In the genomic region with DNA sequence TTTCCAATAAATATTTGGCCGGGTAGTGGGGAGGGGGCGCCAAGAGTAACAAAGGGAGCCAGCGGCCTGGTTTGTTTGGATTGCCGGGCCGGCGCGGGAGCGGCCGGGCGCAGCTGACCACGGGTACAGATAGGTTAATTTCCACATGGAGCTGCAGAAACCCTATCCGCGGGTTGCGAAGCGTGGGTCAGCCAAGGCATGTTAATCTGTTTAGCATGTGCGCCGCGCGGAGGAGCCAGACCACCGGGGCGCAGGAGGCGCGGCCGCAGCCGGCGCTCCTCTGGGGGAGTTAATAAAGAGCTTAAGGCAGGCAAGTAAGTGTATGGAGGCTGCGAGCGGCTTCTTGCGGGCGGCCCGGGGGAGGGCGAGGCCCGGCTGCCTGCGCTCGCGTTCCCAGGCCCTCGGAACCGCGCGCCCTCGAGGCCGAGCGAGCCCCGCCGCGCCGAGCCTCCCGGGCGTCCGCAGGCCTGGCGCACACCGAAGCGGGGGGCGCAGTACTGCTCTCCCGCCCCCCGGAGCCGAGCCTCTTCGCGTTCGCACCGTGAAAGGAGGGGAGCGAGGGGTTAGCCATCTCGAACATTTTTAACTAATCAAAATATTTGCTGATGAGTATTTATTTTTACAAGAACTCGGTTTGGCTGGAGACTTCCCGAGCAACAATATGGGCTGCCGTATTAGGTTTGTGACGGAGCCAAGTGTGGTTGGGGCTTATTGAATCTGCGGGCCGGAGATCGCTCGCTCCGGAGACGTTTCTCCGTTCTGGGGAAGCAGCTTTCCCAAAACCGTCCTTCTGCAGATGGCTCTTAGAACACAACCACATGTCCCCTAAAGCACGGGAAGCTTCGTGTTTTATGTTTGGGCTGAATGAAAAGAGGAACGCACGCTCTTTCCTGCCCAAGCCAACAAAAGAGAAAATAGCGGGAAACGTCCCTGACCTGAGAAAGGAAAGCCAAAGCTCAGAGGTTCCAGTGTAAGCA, we compare ENCODE assay signal across 11 cellular contexts. TPM values are rescaled to one million over a fixed set of nuclear protein-coding genes. Genes with fewer than 3 reads are reported as not detected.
A peak's percentile ranks its signal among the peaks of the same experiment; 100 is the strongest.
DNase-seq lines count a peak whose midpoint lies in the region; ATAC-seq, FAIRE-seq and TF ChIP-seq lines count a peak whose summit lies in the region.
"Had no signal": no experiment of that assay in that cellular context is flagged by ENCODE, and none has a peak within 500 bp of the region (broad histone marks: within the 10 kb centered on the region; RNA-seq: fewer than 3 reads in every experiment).

No MANE protein-coding gene starts in this region.

- peaks cover 100% of the 10 kb centered on the region for H3K27me3 ChIP-seq in neural progenitor cell
- peaks cover 100% of the 10 kb centered on the region for H3K27me3 ChIP-seq in transverse colon

- peaks cover 0 to 8% (median 5%) of the 10 kb centered on the region in 3 donors for H3K4me1 Mint-ChIP-seq in IgD-negative memory B cell
- H3K4me1 Mint-ChIP-seq in neural progenitor cell = peaks cover 22% of the 10 kb centered on the region

- H3K9me3 ChIP-seq in neural progenitor cell (ENCODE audit: low read depth) (no peaks in the 10 kb centered on the region), transverse colon (no peaks in the 10 kb centered on the region)
- H3K9me3 ChIP-seq: upper lobe of left lung had no signal

- H3K9me3 Mint-ChIP-seq in IgD-negative memory B cell = peaks cover 5 to 9% (median 5%) of the 10 kb centered on the region in 3 donors
- H3K9me3 Mint-ChIP-seq in neural progenitor cell = peaks cover 12% of the 10 kb centered on the region

- peak; percentile 15 for ATAC-seq in esophagus mucosa

- H3K9ac ChIP-seq in neural progenitor cell = no peak overlapping the region

- H2AFZ ChIP-seq in neural progenitor cell (replicated peaks) = peak overlapping the region; percentile 84

- H3K36me3 ChIP-seq in neural progenitor cell (no peaks in the 10 kb centered on the region), transverse colon (no peaks in the 10 kb centered on the region)
- H3K36me3 ChIP-seq: upper lobe of left lung had no signal

- peak overlapping the region; percentile 41 for H3K4me3 ChIP-seq in neural progenitor cell
- H3K4me3 ChIP-seq in transverse colon = peak overlapping the region in 2 of 4 donors; percentile 12 to 23
- H3K4me3 ChIP-seq: lung had no signal

- H4K20me1 ChIP-seq in neural progenitor cell (ENCODE audit: low read depth) = no peaks in the 10 kb centered on the region

- H3K36me3 Mint-ChIP-seq in IgD-negative memory B cell = no peaks in the 10 kb centered on the region
- H3K36me3 Mint-ChIP-seq in neural progenitor cell = no peaks in the 10 kb centered on the region

- H3K27ac Mint-ChIP-seq in IgD-negative memory B cell (peak overlapping the region in 2 of 3 donors; percentile 54 to 68), neural progenitor cell (no peak overlapping the region)

- H3K4me2 ChIP-seq in neural progenitor cell = peak overlapping the region; percentile 81

- H3K27ac ChIP-seq in neural progenitor cell (no peak overlapping the region), transverse colon (no peak overlapping the region)
- H3K27ac ChIP-seq: upper lobe of left lung had no signal

- DNase-seq in AG20443 (ENCODE audit: low spot score) = peak; percentile 79
- peak; percentile 88 for DNase-seq in neural progenitor cell (ENCODE audit: low spot score)
- DNase-seq in transverse colon = no peak
- no peak for DNase-seq in NK-92 (lab: John Stamatoyannopoulos, UW; ENCODE audit: unreplicated experiment)
- no peak for DNase-seq in urothelium cell line (ENCODE audit: low spot score)
- no peak for DNase-seq in T-helper 2 cell
- DNase-seq: activated CD4-positive, alpha-beta T cell treated with anti-CD3 and anti-CD28 coated beads, Interleukin-2, amount 50 U/mL, for 1 hour had no signal

- H3K4me3 Mint-ChIP-seq in IgD-negative memory B cell (peak overlapping the region in 3 of 4 donors; percentile 26 to 71 (median 66)), neural progenitor cell (peak overlapping the region; percentile 84)

- H3K27me3 Mint-ChIP-seq in IgD-negative memory B cell (peaks cover 82% of the 10 kb centered on the region), neural progenitor cell (ENCODE audit: insufficient read depth, low read depth) (peaks cover 58% of the 10 kb centered on the region)

- H3K79me2 ChIP-seq in neural progenitor cell (ENCODE audit: low read depth) = no peaks in the 10 kb centered on the region

- intact Hi-C loops in transverse colon (cut with DNase I; ENCODE audit: low total_unique reads) = no loop called here

- in situ Hi-C loops in transverse colon (cut with MboI; ENCODE audit: low pct_ligation_motif_present in 1 of 4, low pct_unique_long_range_greater_than_20kb in 1 of 4, low sequenced_read_pairs in 3 of 4) = no loop called here

- H3K4me1 ChIP-seq in neural progenitor cell = peaks cover 8% of the 10 kb centered on the region
- peaks cover 0 to 14% (median 11%) of the 10 kb centered on the region in 4 donors for H3K4me1 ChIP-seq in transverse colon

- TF ChIP-seq CTCF in neural progenitor cell (IDR thresholded peaks at IDR 0.05) (no peak), transverse colon (IDR thresholded peaks at IDR 0.05) (no peak)

- no peak for FAIRE-seq in urothelium cell line (lab: Jason Lieb, UNC)

- TF ChIP-seq EP300 in transverse colon (IDR thresholded peaks at IDR 0.05; ENCODE audit: low read depth) = no peak

- H3F3A ChIP-seq in neural progenitor cell (ENCODE audit: low read depth) = peaks cover 18% of the 10 kb centered on the region

- TF ChIP-seq POLR2A in transverse colon (IDR thresholded peaks at IDR 0.05) = no peak

- 11% methylated on average over 75 of the region's 81 CpGs; no CpG with 5 or more reads in 1 of the 2 donors for WGBS in transverse colon (ENCODE audit: low coverage in 1 of 2), 2 donors

RNA-seq across cellular contexts. Expression of gene FOXD1, which starts 28.9 kb away (rescaled TPM):
- not detected for polyA plus RNA-seq in IgD-negative memory B cell
- total RNA-seq in esophagus mucosa = 0.88 TPM
- total RNA-seq in neural progenitor cell (ENCODE audit: low replicate concordance) = 0.12 TPM in 1 of 2 replicates, not detected in the other
- total RNA-seq in transverse colon = not detected

Comparison
In these comparisons a context has a peak if more than half of its experiments do, and no peak if none do; other contexts are left out.
1. DNase-seq: peak in AG20443 (single experiment) and neural progenitor cell (single experiment); none in transverse colon (single experiment), NK-92 (single experiment), urothelium cell line (single experiment) and T-helper 2 cell (0 of 5).